In the genomic region with DNA sequence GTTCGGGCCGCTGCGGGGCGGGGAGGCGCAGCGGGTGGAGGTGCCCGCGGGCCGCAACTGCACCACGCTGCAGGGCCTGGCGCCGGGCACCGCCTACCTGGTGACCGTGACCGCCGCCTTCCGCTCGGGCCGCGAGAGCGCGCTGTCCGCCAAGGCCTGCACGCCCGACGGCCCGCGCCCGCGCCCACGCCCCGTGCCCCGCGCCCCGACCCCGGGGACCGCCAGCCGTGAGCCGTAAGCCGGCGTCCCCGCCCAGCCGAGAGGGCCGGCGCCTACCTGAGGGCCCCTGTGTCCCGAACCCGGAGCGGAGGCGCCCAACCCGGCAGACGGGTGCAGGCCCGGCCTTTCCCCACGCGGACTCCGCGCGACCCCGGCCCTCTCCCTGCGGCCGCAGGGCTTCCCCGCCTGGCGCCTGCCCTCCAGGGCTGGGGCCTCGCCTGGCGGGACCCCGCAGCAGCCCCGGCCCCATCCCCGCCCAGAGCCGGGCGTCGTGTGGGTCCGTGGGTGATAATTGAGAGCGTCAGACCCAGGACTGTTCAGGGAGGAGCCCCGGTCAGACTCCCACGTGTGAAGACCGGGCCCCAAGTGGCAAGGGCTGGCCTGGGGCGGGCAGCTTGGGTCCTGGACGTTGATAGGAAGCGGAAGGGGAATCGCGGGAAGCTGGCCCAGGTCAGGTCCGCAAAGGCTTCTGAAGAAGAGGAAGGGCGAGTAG, we compare ENCODE assay signal across 21 cellular contexts. TPM values are rescaled to one million over a fixed set of nuclear protein-coding genes. Genes with fewer than 3 reads are reported as not detected.
A peak's percentile ranks its signal among the peaks of the same experiment; 100 is the strongest.
DNase-seq lines count a peak whose midpoint lies in the region; ATAC-seq and TF ChIP-seq lines count a peak whose summit lies in the region.
"Had no signal": no experiment of that assay in that cellular context is flagged by ENCODE, and none has a peak within 500 bp of the region (broad histone marks: within the 10 kb centered on the region; RNA-seq: fewer than 3 reads in every experiment).

No MANE protein-coding gene starts in this region.

- H3K27me3 Mint-ChIP-seq in endodermal cell (ENCODE audit: insufficient read depth) (peaks cover 4% of the 10 kb centered on the region), T-helper 17 cell (peaks cover 16% of the 10 kb centered on the region)

- TF ChIP-seq EP300 in sigmoid colon (IDR thresholded peaks at IDR 0.05), result no peak

- TF ChIP-seq CTCF in endodermal cell (conservative IDR thresholded peaks at IDR 0.05), result no peak
- no peak for TF ChIP-seq CTCF in sigmoid colon (IDR thresholded peaks at IDR 0.05)

- H3K4me1 Mint-ChIP-seq in endodermal cell, result no peaks in the 10 kb centered on the region
- peaks cover 7% of the 10 kb centered on the region for H3K4me1 Mint-ChIP-seq in T-helper 17 cell

- H3K4me3 Mint-ChIP-seq in endodermal cell (no peak overlapping the region), T-helper 17 cell (no peak overlapping the region)
- H3K4me3 Mint-ChIP-seq: CD4-positive, alpha-beta memory T cell; HFFc6 had no signal

- H3K36me3 Mint-ChIP-seq in endodermal cell (ENCODE audit: low read depth), result peaks cover 3% of the 10 kb centered on the region
- H3K36me3 Mint-ChIP-seq in T-helper 17 cell (ENCODE audit: low read depth), result no peaks in the 10 kb centered on the region
- H3K36me3 Mint-ChIP-seq: CD4-positive, alpha-beta memory T cell had no signal

- intact Hi-C loops in sigmoid colon (cut with DNase I), result loop anchor here (2.0 kb wide), 1 partner anchor 19 kb away; a partner anchor contains a TSS

- H3K4me1 ChIP-seq in BLaER1, result peaks cover 74% of the 10 kb centered on the region
- H3K4me1 ChIP-seq in endodermal cell (ENCODE audit: control insufficient read depth, insufficient read depth, low read length), result peaks cover under 1% of the 10 kb centered on the region
- peaks cover 0 to 62% (median 58%) of the 10 kb centered on the region in 4 donors for H3K4me1 ChIP-seq in sigmoid colon

- peak overlapping the region; percentile 24; the same call in 1 of the 2 replicates for H3K9ac ChIP-seq in BLaER1
- no peak overlapping the region for H3K9ac ChIP-seq in endodermal cell (ENCODE audit: extremely low read depth, low read length, poor library complexity, severe bottlenecking)

- peak overlapping the region; percentile 100 for H3K4me2 ChIP-seq in BLaER1
- H3K4me2 ChIP-seq: PC-9 had no signal

- no peaks in the 10 kb centered on the region for H3K9me3 Mint-ChIP-seq in endodermal cell
- H3K9me3 Mint-ChIP-seq: CD4-positive, alpha-beta memory T cell; HFFc6 had no signal

- WGBS in endodermal cell (ENCODE audit: insufficient coverage in 1 of 2, insufficient read length in 1 of 2), 2 experiments, result 94 to 98% methylated on average over 23 to 82 of the region's 82 CpGs
- WGBS in sigmoid colon, 2 donors, result 90 to 93% methylated on average over 82 of the region's 82 CpGs

- ATAC-seq in T-helper 17 cell (no peak), HG03354 (IDR thresholded peaks at IDR 0.05; ENCODE audit: poor library complexity, severe bottlenecking, unreplicated experiment) (no peak)
- ATAC-seq: Right ventricle myocardium inferior had no signal

- H3K4me3 ChIP-seq in BLaER1, result no peak overlapping the region
- no peak overlapping the region for H3K4me3 ChIP-seq in endodermal cell (ENCODE audit: low read length)
- H3K4me3 ChIP-seq in sigmoid colon, result no peak overlapping the region
- H3K4me3 ChIP-seq: PC-9, SK-N-MC had no signal

- no peak for TF ChIP-seq POLR2A in sigmoid colon (IDR thresholded peaks at IDR 0.05)

- H3K36me3 ChIP-seq in BLaER1 (peaks cover 12% of the 10 kb centered on the region; the same call in 1 of the 2 replicates), endodermal cell (ENCODE audit: control insufficient read depth, insufficient read depth, low read length) (no peaks in the 10 kb centered on the region), sigmoid colon (peaks cover 0 to 10% (median 0%) of the 10 kb centered on the region in 4 donors)

- peaks cover 53% of the 10 kb centered on the region for H4K20me1 ChIP-seq in BLaER1

- H3K27ac ChIP-seq in BLaER1, result peak overlapping the region; percentile 38; the same call in 1 of the 2 replicates
- no peak overlapping the region for H3K27ac ChIP-seq in endodermal cell (ENCODE audit: low read depth, low read length)
- peak overlapping the region in 3 of 4 donors; percentile 39 to 68 (median 59) for H3K27ac ChIP-seq in sigmoid colon
- H3K27ac ChIP-seq: PC-9, SK-N-MC had no signal

- H3K27me3 ChIP-seq in BLaER1 (no peaks in the 10 kb centered on the region), endodermal cell (ENCODE audit: control insufficient read depth, insufficient read depth, low read length, poor library complexity, severe bottlenecking) (peaks cover 14% of the 10 kb centered on the region), sigmoid colon (no peaks in the 10 kb centered on the region)

- no peaks in the 10 kb centered on the region for H3K9me3 ChIP-seq in BLaER1
- no peaks in the 10 kb centered on the region for H3K9me3 ChIP-seq in endodermal cell (ENCODE audit: control insufficient read depth, low read length)
- H3K9me3 ChIP-seq in sigmoid colon, result no peaks in the 10 kb centered on the region
- no peaks in the 10 kb centered on the region for H3K9me3 ChIP-seq in T-helper 17 cell (ENCODE audit: control insufficient read depth, low read length, poor library complexity, severe bottlenecking)

- H3K27ac Mint-ChIP-seq in endodermal cell, result no peak overlapping the region
- H3K27ac Mint-ChIP-seq in T-helper 17 cell, result no peak overlapping the region
- H3K27ac Mint-ChIP-seq: CD4-positive, alpha-beta memory T cell; HFFc6 had no signal

- DNase-seq in GM19238 (ENCODE audit: insufficient read length, low spot score), result peak; percentile 7
- peak; percentile 53 for DNase-seq in endodermal cell
- no peak for DNase-seq in sigmoid colon
- DNase-seq in T-helper 17 cell, result no peak
- no peak for DNase-seq in epidermal melanocyte (ENCODE audit: insufficient read length, low spot score)
- DNase-seq: Calu3, DMS79, HFFc6, IMR-90, Kasumi-1, MM.1S, NCI-H1092 treated with DMSO at 0.1 percent for 48 hours, NCI-H1694, NCI-H524, PC-9 had no signal

RNA-seq across cellular contexts. Expression of a gene that starts 4.2 kb away (rescaled TPM):
- 10 to 100 TPM; 12.7 to 17.4 TPM for total RNA-seq in endodermal cell
- polyA plus RNA-seq in endodermal cell (2013, experiment 1 of 2), result 10.3 TPM
- 5.6 TPM for polyA plus RNA-seq in endodermal cell (2013, experiment 2 of 2)
- total RNA-seq in sigmoid colon, result 100 to 1,000 TPM in 1 of 4 donors, 10 to 100 TPM in 3; 47.1 to 107 (median 71.1) TPM
- 10 to 100 TPM in 1 of 3 donors, 1 to 10 TPM in 2; 2.4 to 44.2 (median 3.7) TPM for polyA plus RNA-seq in sigmoid colon
- total RNA-seq in T-helper 17 cell, result not detected
- total RNA-seq: CD4-positive, alpha-beta memory T cell had no signal
- polyA plus RNA-seq: CD4-positive, alpha-beta memory T cell had no signal

RNA-seq across cellular contexts. Expression of a gene that starts 9.8 kb away (rescaled TPM):
- total RNA-seq in endodermal cell (under 1 TPM; 0.55 TPM), sigmoid colon (under 1 TPM; 0.16 to 0.55 (median 0.45) TPM), T-helper 17 cell (1 to 10 TPM in 1 of 2 donors, under 1 TPM in 1; 0.13 to 2.9 TPM)
- 0.78 TPM for polyA plus RNA-seq in endodermal cell (2013, experiment 1 of 2)
- 0.21 TPM for polyA plus RNA-seq in endodermal cell (2013, experiment 2 of 2)
- polyA plus RNA-seq in sigmoid colon, result 1 to 10 TPM in 1 of 3 donors, under 1 TPM in 1, not detected in 1; under 0.01 to 1.5 TPM
- total RNA-seq: H4, IMR-90 had no signal
- polyA plus RNA-seq: IMR-90 had no signal

RNA-seq across cellular contexts. Expression of a gene that starts 18.6 kb away (rescaled TPM):
- 1 to 10 TPM; 1.6 TPM for total RNA-seq in endodermal cell
- polyA plus RNA-seq in endodermal cell (2013, experiment 1 of 2), result 0.78 TPM
- 1.7 TPM for polyA plus RNA-seq in endodermal cell (2013, experiment 2 of 2)
- 10 to 100 TPM; 10.0 to 23.0 (median 15.8) TPM for total RNA-seq in sigmoid colon
- 1 to 10 TPM in 2 of 3 donors, under 1 TPM in 1; 0.69 to 5.4 (median 3.8) TPM for polyA plus RNA-seq in sigmoid colon
- not detected for total RNA-seq in T-helper 17 cell
- total RNA-seq: Calu3; CD4-positive, alpha-beta memory T cell; H4; IMR-90 had no signal
- polyA plus RNA-seq: CD4-positive, alpha-beta memory T cell had no signal

RNA-seq across cellular contexts. Expression of a gene that starts 31.9 kb away (rescaled TPM):
- total RNA-seq in endodermal cell (10 to 100 TPM; 41.8 to 47.4 TPM), sigmoid colon (10 to 100 TPM; 11.1 to 47.1 (median 13.1) TPM), T-helper 17 cell (10 to 100 TPM; 41.7 to 45.1 TPM)
- 23.9 TPM for polyA plus RNA-seq in endodermal cell (2013, experiment 1 of 2)
- polyA plus RNA-seq in endodermal cell (2013, experiment 2 of 2), result 27.2 TPM
- polyA plus RNA-seq in sigmoid colon, result 10 to 100 TPM in 1 of 3 donors, 1 to 10 TPM in 2; 4.8 to 49.4 (median 5.3) TPM

RNA-seq across cellular contexts. Expression of a gene that starts 32.6 kb away (rescaled TPM):
- total RNA-seq in endodermal cell (100 to 1,000 TPM; 109 to 129 TPM), sigmoid colon (100 to 1,000 TPM; 133 to 235 (median 206) TPM), T-helper 17 cell (10 to 100 TPM; 88.0 to 92.1 TPM)
- 104 TPM for polyA plus RNA-seq in endodermal cell (2013, experiment 1 of 2)
- 98.2 TPM for polyA plus RNA-seq in endodermal cell (2013, experiment 2 of 2)
- 100 to 1,000 TPM; 155 to 216 (median 171) TPM for polyA plus RNA-seq in sigmoid colon

Comparison
In these comparisons a context has a peak if more than half of its experiments do, and no peak if none do; other contexts are left out.
1. DNase-seq: peak in GM19238 (single experiment) and endodermal cell (single experiment); none in sigmoid colon (single experiment), T-helper 17 cell (0 of 3) and epidermal melanocyte (single experiment).
2. RNA of a gene that starts 4.2 kb away (total RNA-seq): 47.1 to 107 TPM in sigmoid colon and 12.7 to 17.4 TPM in endodermal cell; not detected in T-helper 17 cell; every median in the first group is over 10 times any median in the second.
3. RNA of a gene that starts 18.6 kb away (total RNA-seq): 10.0 to 23.0 TPM in sigmoid colon; 1.6 TPM in endodermal cell and not detected in T-helper 17 cell; every median in the first group is over 4 times any median in the second.